10 cellular contexts compared by ENCODE assay signal in genomic region chr13:109840201-109840892, GRCh38. TPM values are rescaled to one million over a fixed set of nuclear protein-coding genes. Genes with fewer than 3 reads are reported as not detected.
DNase-seq lines count a peak whose midpoint lies in the region; TF ChIP-seq lines count a peak whose summit lies in the region.
"Had no signal": no experiment of that assay in that cellular context is flagged by ENCODE, and none has a peak within 500 bp of the region (broad histone marks: within the 10 kb centered on the region; RNA-seq: fewer than 3 reads in every experiment).

No MANE protein-coding gene starts in this region.

- TF ChIP-seq CTCF in brain microvascular endothelial cell (IDR thresholded peaks at IDR 0.05; ENCODE audit: low read depth, low read length, missing control alignments) (no peak), uterus (IDR thresholded peaks at IDR 0.05) (no peak), dorsolateral prefrontal cortex (IDR thresholded peaks at IDR 0.05 in 54 of 56, conservative IDR thresholded peaks at IDR 0.05 in 2 of 56; ENCODE audit: low read depth in 1 of 56, partially characterized antibody in 56 of 56) (no peak)

- no peaks in the 10 kb centered on the region for H3K9me3 ChIP-seq in uterus

- TF ChIP-seq POLR2A in uterus (IDR thresholded peaks at IDR 0.05), result no peak

- intact Hi-C loops in uterus (cut with DNase I; ENCODE audit: low total_unique reads), result no loop called here
- intact Hi-C loops in dorsolateral prefrontal cortex (cut with DNase I), result no loop called here

- H3K36me3 ChIP-seq in brain microvascular endothelial cell (replicated peaks), result no peaks in the 10 kb centered on the region
- H3K36me3 ChIP-seq in uterus, result no peaks in the 10 kb centered on the region

- no peak overlapping the region for H3K4me3 ChIP-seq in brain microvascular endothelial cell (ENCODE audit: low read depth, low read length)
- H3K4me3 ChIP-seq in uterus, result no peak overlapping the region
- H3K4me3 ChIP-seq in dorsolateral prefrontal cortex, result no peak overlapping the region

- H3K27me3 ChIP-seq in brain microvascular endothelial cell (replicated peaks), result no peaks in the 10 kb centered on the region
- no peaks in the 10 kb centered on the region for H3K27me3 ChIP-seq in uterus
- H3K27me3 ChIP-seq in dorsolateral prefrontal cortex, result peaks cover 0 to 30% (median 3%) of the 10 kb centered on the region in 45 donors

- DNase-seq in NCI-H82 (lab: John Stamatoyannopoulos, UW) (peak; percentile 63), NCI-H82 treated with DMSO at 0.1 percent for 48 hours (lab: John Stamatoyannopoulos, UW; ENCODE audit: unreplicated experiment) (no peak), LoVo (ENCODE audit: low spot score) (peak; percentile 42), brain microvascular endothelial cell (peak; percentile 52), nucleus accumbens (lab: John Stamatoyannopoulos, UW) (no peak), uterus (no peak), dorsolateral prefrontal cortex (no peak)
- DNase-seq in stimulated activated CD4-positive, alpha-beta T cell treated with anti-CD3 and anti-CD28 coated beads, Interleukin-15, amount 100 ng/mL, for 48 hours (ENCODE audit: low read depth in 2 of 2), result peak; percentile 2 to 14
- DNase-seq: activated B cell treated with CpG ODN at 0.5 μM for 24 hours had no signal

- in situ Hi-C loops in brain microvascular endothelial cell (cut with HindIII; ENCODE audit: low pct_ligation_motif_present, low sequenced_read_pairs), result no loop called here

- H3K4me1 ChIP-seq in uterus, result no peaks in the 10 kb centered on the region

- no peak overlapping the region for H3K27ac ChIP-seq in brain microvascular endothelial cell
- H3K27ac ChIP-seq in uterus, result no peak overlapping the region
- no peak overlapping the region for H3K27ac ChIP-seq in dorsolateral prefrontal cortex
- H3K27ac ChIP-seq: 22Rv1 had no signal

RNA-seq across cellular contexts. Expression of gene IRS2, which starts 54.0 kb away (rescaled TPM):
- total RNA-seq in uterus, result 10 to 100 TPM in 2 of 4 donors, 1 to 10 TPM in 2; 6.5 to 20.3 (median 11.7) TPM
- total RNA-seq in dorsolateral prefrontal cortex, result 100 to 1,000 TPM in 1 of 120 experiments, 10 to 100 TPM in 119; 46.0 to 107 (median 73.1) TPM

Comparison
In these comparisons a context has a peak if more than half of its experiments do, and no peak if none do; other contexts are left out.
1. DNase-seq: peak in NCI-H82 (single experiment), LoVo (single experiment), brain microvascular endothelial cell (single experiment) and stimulated activated CD4-positive, alpha-beta T cell treated with anti-CD3 and anti-CD28 coated beads, Interleukin-15, amount 100 ng/mL, for 48 hours (2 of 2); none in NCI-H82 treated with DMSO at 0.1 percent for 48 hours (single experiment), nucleus accumbens (0 of 56), uterus (0 of 2) and dorsolateral prefrontal cortex (0 of 10).